In the genomic region with DNA sequence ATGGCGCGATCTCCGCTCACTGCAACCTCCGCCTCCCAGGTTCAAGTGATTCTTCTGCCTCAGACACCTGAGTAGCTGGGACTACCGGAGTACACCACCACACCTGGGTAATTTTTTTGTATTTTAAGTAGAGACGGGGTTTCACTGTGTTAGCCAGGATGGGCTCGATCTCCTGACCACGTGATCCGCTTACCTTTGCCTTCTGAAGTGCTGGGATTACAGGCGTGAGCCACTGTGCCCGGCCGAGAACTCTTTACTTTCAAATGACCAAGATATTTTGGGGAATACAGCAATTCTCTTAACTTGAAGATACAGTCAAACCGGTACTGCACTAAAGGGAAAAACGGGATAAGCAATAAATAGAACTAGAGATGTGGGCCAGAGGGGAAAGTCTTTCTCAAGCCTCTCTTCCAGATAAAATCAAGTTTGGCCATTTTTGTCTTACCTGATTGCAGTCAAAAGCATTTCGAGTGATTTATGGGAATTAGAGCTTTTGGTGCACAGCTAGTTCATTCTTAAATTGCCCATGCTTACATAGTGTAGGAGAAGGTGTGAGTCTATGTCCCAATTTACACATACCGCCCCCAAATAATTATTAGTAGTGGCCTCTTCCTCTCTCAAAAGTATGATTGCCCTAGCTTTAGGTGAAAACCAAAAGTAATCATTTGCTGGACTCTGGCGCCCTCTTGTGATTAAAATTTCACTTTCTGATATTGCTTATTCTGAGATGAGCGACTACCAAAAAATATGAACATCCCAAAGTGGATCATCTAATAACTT, we compare ENCODE assay signal across 8 cellular contexts. TPM values are rescaled to one million over a fixed set of nuclear protein-coding genes. Genes with fewer than 3 reads are reported as not detected.
DNase-seq lines count a peak whose midpoint lies in the region; ATAC-seq and TF ChIP-seq lines count a peak whose summit lies in the region.

No MANE protein-coding gene starts in this region.

- H3K4me2 ChIP-seq in GM23248 (ENCODE audit: unreplicated experiment), result no peak overlapping the region

- no peaks in the 10 kb centered on the region for H3K79me2 ChIP-seq in GM23248 (ENCODE audit: insufficient read depth)

- no peaks in the 10 kb centered on the region for H3K9me2 ChIP-seq in GM23248 (ENCODE audit: insufficient read depth)

- intact Hi-C loops in activated CD4-positive, alpha-beta T cell treated with anti-CD3 and anti-CD28 coated beads for 36 hours (cut with DNase I, micrococcal nuclease), result loop anchor here (1.0 to 5.0 kb wide), 7 partner anchors 178 to 533 kb away; no protein-coding TSS in a partner anchor
- intact Hi-C loops in psoas muscle (cut with DNase I), result loop anchor here (1.0 to 5.0 kb wide), 6 partner anchors 154 to 534 kb away; no protein-coding TSS in a partner anchor

- no peaks in the 10 kb centered on the region for H3K9me3 Mint-ChIP-seq in activated CD4-positive, alpha-beta T cell treated with anti-CD3 and anti-CD28 coated beads for 36 hours (ENCODE audit: low read depth)
- H3K9me3 Mint-ChIP-seq in activated CD8-positive, alpha-beta T cell treated with anti-CD3 and anti-CD28 coated beads, Interleukin-2, amount 10 ng/mL, durations not matched to agents 7 days and 5 days (ENCODE audit: insufficient read depth), result no peaks in the 10 kb centered on the region

- H3K36me3 ChIP-seq in GM23248 (ENCODE audit: low read depth) (no peaks in the 10 kb centered on the region), gastroesophageal sphincter (no peaks in the 10 kb centered on the region), psoas muscle (ENCODE audit: insufficient read depth in 1 of 2, low read depth in 1 of 2) (no peaks in the 10 kb centered on the region)

- no peak overlapping the region for H3K4me3 ChIP-seq in GM23248
- H3K4me3 ChIP-seq in gastroesophageal sphincter, result no peak overlapping the region
- no peak overlapping the region for H3K4me3 ChIP-seq in psoas muscle

- TF ChIP-seq CTCF in gastroesophageal sphincter (IDR thresholded peaks at IDR 0.05) (peak; percentile 67 to 79 (median 70)), psoas muscle (IDR thresholded peaks at IDR 0.05) (peak; percentile 82)

- H3K4me1 ChIP-seq in GM23248 (ENCODE audit: insufficient read depth), result no peaks in the 10 kb centered on the region
- H3K4me1 ChIP-seq in gastroesophageal sphincter, result no peaks in the 10 kb centered on the region
- H3K4me1 ChIP-seq in psoas muscle, result no peaks in the 10 kb centered on the region

- POLR2A ChIA-PET in activated CD4-positive, alpha-beta T cell treated with anti-CD3 and anti-CD28 coated beads for 36 hours (lab: Charles Lee), result interaction anchor here (1.2 kb wide), 1 partner anchor 178 kb away, joined by 3 read pairs; no protein-coding TSS in a partner anchor
- POLR2A ChIA-PET in activated CD8-positive, alpha-beta T cell treated with anti-CD3 and anti-CD28 coated beads, Interleukin-2, amount 10 ng/mL, durations not matched to agents 7 days and 5 days (lab: Charles Lee), result no interaction called here

- CTCF ChIA-PET in activated CD4-positive, alpha-beta T cell treated with anti-CD3 and anti-CD28 coated beads for 36 hours (lab: Charles Lee), result interaction anchor here (0.6 to 3.7 kb wide), 42 partner anchors 8 to 992 kb away, joined by 3 to 77 read pairs (median 4); a partner anchor contains a TSS
- CTCF ChIA-PET in activated CD8-positive, alpha-beta T cell treated with anti-CD3 and anti-CD28 coated beads, Interleukin-2, amount 10 ng/mL, durations not matched to agents 7 days and 5 days (lab: Charles Lee), result interaction anchor here (0.6 to 8.6 kb wide), 53 partner anchors 9 to 536 kb away, joined by 3 to 92 read pairs (median 4); a partner anchor contains a TSS

- no peaks in the 10 kb centered on the region for H3K4me1 Mint-ChIP-seq in activated CD4-positive, alpha-beta T cell treated with anti-CD3 and anti-CD28 coated beads for 36 hours
- peaks cover 3% of the 10 kb centered on the region for H3K4me1 Mint-ChIP-seq in activated CD8-positive, alpha-beta T cell treated with anti-CD3 and anti-CD28 coated beads, Interleukin-2, amount 10 ng/mL, durations not matched to agents 7 days and 5 days (ENCODE audit: low read depth)

- H2AFZ ChIP-seq in GM23248, result no peak overlapping the region

- H3K9me3 ChIP-seq in GM23248 (ENCODE audit: low read depth), result no peaks in the 10 kb centered on the region
- H3K9me3 ChIP-seq in gastroesophageal sphincter, result no peaks in the 10 kb centered on the region
- no peaks in the 10 kb centered on the region for H3K9me3 ChIP-seq in psoas muscle

- no peak overlapping the region for H3K27ac ChIP-seq in GM23248
- H3K27ac ChIP-seq in gastroesophageal sphincter, result no peak overlapping the region
- H3K27ac ChIP-seq in psoas muscle, result no peak overlapping the region

- no peaks in the 10 kb centered on the region for H4K20me1 ChIP-seq in GM23248 (ENCODE audit: insufficient read depth)

- 54 to 55% methylated on average over 18 of the region's 18 CpGs for WGBS in GM23248 (ENCODE audit: low coverage in 1 of 2, low lambda C conversion rate in 2 of 2, missing lambda C conversion rate in 2 of 2), 2 experiments
- 33 to 61% methylated on average over 8 to 16 of the region's 18 CpGs for WGBS in gastroesophageal sphincter (ENCODE audit: low coverage in 1 of 2), 2 donors
- WGBS in psoas muscle, 3 donors, result 63 to 65% (median 64%) methylated on average over 18 of the region's 18 CpGs

- ATAC-seq in activated CD4-positive, alpha-beta T cell treated with anti-CD3 and anti-CD28 coated beads for 36 hours, result no peak
- ATAC-seq in activated CD8-positive, alpha-beta T cell treated with anti-CD3 and anti-CD28 coated beads, Interleukin-2, amount 10 ng/mL, durations not matched to agents 7 days and 5 days, result peak; percentile 67
- ATAC-seq in gastroesophageal sphincter (no peak), psoas muscle (peak; percentile 44 to 78 (median 54)), GM21447 (IDR thresholded peaks at IDR 0.05; ENCODE audit: unreplicated experiment) (no peak)

- H3K36me3 Mint-ChIP-seq in activated CD4-positive, alpha-beta T cell treated with anti-CD3 and anti-CD28 coated beads for 36 hours (ENCODE audit: low read depth), result no peaks in the 10 kb centered on the region
- H3K36me3 Mint-ChIP-seq in activated CD8-positive, alpha-beta T cell treated with anti-CD3 and anti-CD28 coated beads, Interleukin-2, amount 10 ng/mL, durations not matched to agents 7 days and 5 days (ENCODE audit: low read depth), result no peaks in the 10 kb centered on the region

- in situ Hi-C loops in GM23248 (cut with MboI), result loop anchor here (10.0 to 25.0 kb wide), 3 partner anchors 147 to 527 kb away; no protein-coding TSS in a partner anchor

- no peak overlapping the region for H3K27ac Mint-ChIP-seq in activated CD4-positive, alpha-beta T cell treated with anti-CD3 and anti-CD28 coated beads for 36 hours
- no peak overlapping the region for H3K27ac Mint-ChIP-seq in activated CD8-positive, alpha-beta T cell treated with anti-CD3 and anti-CD28 coated beads, Interleukin-2, amount 10 ng/mL, durations not matched to agents 7 days and 5 days

- no peak overlapping the region for H3K4me3 Mint-ChIP-seq in activated CD4-positive, alpha-beta T cell treated with anti-CD3 and anti-CD28 coated beads for 36 hours
- H3K4me3 Mint-ChIP-seq in activated CD8-positive, alpha-beta T cell treated with anti-CD3 and anti-CD28 coated beads, Interleukin-2, amount 10 ng/mL, durations not matched to agents 7 days and 5 days, result no peak overlapping the region

- H3F3A ChIP-seq in GM23248 (ENCODE audit: insufficient read depth), result no peaks in the 10 kb centered on the region

- no peak for TF ChIP-seq EP300 in gastroesophageal sphincter (IDR thresholded peaks at IDR 0.05)

- no peak for TF ChIP-seq POLR2A in gastroesophageal sphincter (IDR thresholded peaks at IDR 0.05)

- peaks cover 2% of the 10 kb centered on the region for H3K27me3 Mint-ChIP-seq in activated CD4-positive, alpha-beta T cell treated with anti-CD3 and anti-CD28 coated beads for 36 hours
- H3K27me3 Mint-ChIP-seq in activated CD8-positive, alpha-beta T cell treated with anti-CD3 and anti-CD28 coated beads, Interleukin-2, amount 10 ng/mL, durations not matched to agents 7 days and 5 days (ENCODE audit: low read depth), result peaks cover 10% of the 10 kb centered on the region

- H3K27me3 ChIP-seq in GM23248 (replicated peaks; ENCODE audit: insufficient read depth) (0 out of 2 replicates have a peak, but pooled peaks cover 5% of the 10 kb centered on the region), gastroesophageal sphincter (peaks cover 5% of the 10 kb centered on the region), psoas muscle (ENCODE audit: insufficient read depth in 3 of 3, low read length in 2 of 3) (no peaks in the 10 kb centered on the region)

- H3K9ac ChIP-seq in GM23248, result no peak overlapping the region

- peak; percentile 60 for DNase-seq in activated CD4-positive, alpha-beta T cell treated with anti-CD3 and anti-CD28 coated beads for 36 hours
- no peak for DNase-seq in activated CD4-positive, alpha-beta T cell treated with anti-CD3 and anti-CD28 coated beads for 1 hour
- DNase-seq in GM23248, result peak; percentile 55
- peak; percentile 58 for DNase-seq in NCI-H2227 (lab: John Stamatoyannopoulos, UW; ENCODE audit: unreplicated experiment)
- peak; percentile 74 for DNase-seq in activated CD8-positive, alpha-beta T cell treated with anti-CD3 and anti-CD28 coated beads, Interleukin-2, amount 10 ng/mL, durations not matched to agents 7 days and 5 days
- no peak for DNase-seq in psoas muscle

RNA-seq across cellular contexts. Expression of a gene that starts 53.2 kb away (rescaled TPM):
- under 1 TPM; 0.33 to 0.39 TPM for total RNA-seq in activated CD4-positive, alpha-beta T cell treated with anti-CD3 and anti-CD28 coated beads for 36 hours
- total RNA-seq in GM23248 (2014; rRNA removed; shearing (Covaris generic)), result 0.11 and 0.76 TPM in 2 replicates
- polyA plus RNA-seq in GM23248 (2016; fragmentation: Nextera tagmentation; extraction: Ambion mirVana) (0.05 and 0.14 TPM in 2 replicates), psoas muscle (under 1 TPM; 0.09 to 0.10 (median 0.10) TPM)
- under 1 TPM; 0.57 to 0.61 TPM for total RNA-seq in activated CD8-positive, alpha-beta T cell treated with anti-CD3 and anti-CD28 coated beads, Interleukin-2, amount 10 ng/mL, durations not matched to agents 7 days and 5 days
- total RNA-seq in gastroesophageal sphincter (1 to 10 TPM; 1.1 to 5.0 (median 2.6) TPM), psoas muscle (1 to 10 TPM in 1 of 4 donors, under 1 TPM in 3; 0.19 to 1.8 (median 0.57) TPM)

Comparison
In these comparisons a context has a peak if more than half of its experiments do, and no peak if none do; other contexts are left out.
1. DNase-seq: peak in activated CD4-positive, alpha-beta T cell treated with anti-CD3 and anti-CD28 coated beads for 36 hours (single experiment), GM23248 (single experiment), NCI-H2227 (single experiment) and activated CD8-positive, alpha-beta T cell treated with anti-CD3 and anti-CD28 coated beads, Interleukin-2, amount 10 ng/mL, durations not matched to agents 7 days and 5 days (single experiment); none in activated CD4-positive, alpha-beta T cell treated with anti-CD3 and anti-CD28 coated beads for 1 hour (single experiment) and psoas muscle (0 of 2).
2. ATAC-seq: peak in activated CD8-positive, alpha-beta T cell treated with anti-CD3 and anti-CD28 coated beads, Interleukin-2, amount 10 ng/mL, durations not matched to agents 7 days and 5 days (single experiment) and psoas muscle (4 of 4); none in activated CD4-positive, alpha-beta T cell treated with anti-CD3 and anti-CD28 coated beads for 36 hours (single experiment), gastroesophageal sphincter (single experiment) and GM21447 (single experiment).